Comparison of ENCODE assay signal across 20 cellular contexts in the genomic region with DNA sequence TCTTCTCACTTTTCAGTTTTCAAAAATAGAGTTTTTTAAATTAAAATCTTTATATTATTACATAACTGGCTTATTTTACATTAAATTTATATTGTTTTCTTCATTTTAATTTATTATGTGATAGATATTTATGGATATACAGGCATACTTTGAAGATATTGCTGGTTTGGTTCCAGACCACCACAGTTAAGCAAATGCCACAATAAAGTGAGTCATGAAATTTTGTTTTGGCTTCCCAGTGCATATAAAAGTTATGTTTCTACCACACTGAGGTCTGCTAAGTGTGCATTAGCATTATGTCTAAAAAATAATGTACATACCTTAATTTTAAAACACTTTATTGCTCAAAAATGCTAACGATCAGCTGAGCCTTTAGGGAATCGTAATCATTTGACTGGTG.
DNase-seq lines count a peak whose midpoint lies in the region; TF ChIP-seq lines count a peak whose summit lies in the region.
"Had no signal": no experiment of that assay in that cellular context is flagged by ENCODE, and none has a peak within 500 bp of the region (broad histone marks: within the 10 kb centered on the region; RNA-seq: fewer than 3 reads in every experiment).

No MANE protein-coding gene starts in this region.

- H3K9me3 ChIP-seq in adipocyte (ENCODE audit: control insufficient read depth, low read length) = no peaks in the 10 kb centered on the region
- H3K9me3 ChIP-seq: esophagus muscularis mucosa, psoas muscle, SJCRH30, testis had no signal

- no peak for TF ChIP-seq CTCF in fibroblast of mammary gland (conservative IDR thresholded peaks at IDR 0.05; ENCODE audit: control insufficient read depth, insufficient read depth, low read depth, low read length)

- H3K36me3 ChIP-seq in adipocyte (ENCODE audit: control insufficient read depth, insufficient read depth, low read length, severe bottlenecking) = peaks cover 24% of the 10 kb centered on the region

- H3K4me3 ChIP-seq in adipocyte (ENCODE audit: low read length) (peak overlapping the region; percentile 11), fibroblast of mammary gland (ENCODE audit: control insufficient read depth, low read depth, low read length) (no peak overlapping the region)
- H3K4me3 ChIP-seq: esophagus muscularis mucosa, psoas muscle, SJCRH30, testis had no signal

- no peak overlapping the region for H3K9ac ChIP-seq in adipocyte (ENCODE audit: low read length)

- H3K4me1 ChIP-seq in adipocyte (ENCODE audit: control insufficient read depth, insufficient read depth, low read length) = peaks cover 28% of the 10 kb centered on the region
- H3K4me1 ChIP-seq: testis had no signal

- DNase-seq in ELR (ENCODE audit: low read depth) (peak; percentile 11), adipocyte (ENCODE audit: low read depth) (peak; percentile 33), fibroblast of mammary gland (ENCODE audit: low read depth) (peak; percentile 48), stromal cell of bone marrow (ENCODE audit: low read depth) (peak; percentile 16), NCI-H510A (lab: John Stamatoyannopoulos, UW) (no peak), hippocampal formation (lab: John Stamatoyannopoulos, UW) (no peak)
- no peak for DNase-seq in stimulated activated CD4-positive, alpha-beta T cell treated with anti-CD3 and anti-CD28 coated beads, Interleukin-15, amount 100 ng/mL, for 24 hours
- DNase-seq: activated CD4-positive, alpha-beta T cell treated with anti-CD3 and anti-CD28 coated beads for 1 hour; activated effector memory CD4-positive, alpha-beta T cell treated with anti-CD3 and anti-CD28 coated beads, Interleukin-2, amount 50 U/mL, for 16 hours; cortex of kidney; head of caudate nucleus; left cardiac atrium; NCI-H1105; NCI-H2029; NCI-H2227 treated with DMSO at 0.1 percent for 48 hours; psoas muscle; SJCRH30; T-cell had no signal

- no peaks in the 10 kb centered on the region for H3K27me3 ChIP-seq in adipocyte (replicated peaks; ENCODE audit: control insufficient read depth, insufficient read depth, low read length)
- H3K27me3 ChIP-seq: esophagus muscularis mucosa, SJCRH30, testis had no signal

Comparison
In these comparisons a context has a peak if more than half of its experiments do, and no peak if none do; other contexts are left out.
1. DNase-seq: peak in ELR (single experiment), adipocyte (single experiment), fibroblast of mammary gland (single experiment) and stromal cell of bone marrow (single experiment); none in NCI-H510A (single experiment), stimulated activated CD4-positive, alpha-beta T cell treated with anti-CD3 and anti-CD28 coated beads, Interleukin-15, amount 100 ng/mL, for 24 hours (single experiment) and hippocampal formation (0 of 2).